In genomic region chr3:61646851-61647525, GRCh38 we compare ENCODE assay signal across 30 cellular contexts.
"Had no signal": no experiment of that assay in that cellular context is flagged by ENCODE, and none has a peak within 500 bp of the region (broad histone marks: within the 10 kb centered on the region; RNA-seq: fewer than 3 reads in every experiment).

No MANE protein-coding gene starts in this region.

- H3K4me1 Mint-ChIP-seq: naive B cell; stimulated activated memory B cell treated with anti-CD40 and anti-IgM and Interleukin-4, amounts not matched to agents 10 μg/mL and 1 μg/mL and 100 μg/mL, for 72 hours had no signal

- FAIRE-seq: colon, pancreas had no signal

- H3K9me3 ChIP-seq: pancreas, prostate gland, tibial artery, upper lobe of left lung, uterus had no signal

- H3K36me3 Mint-ChIP-seq: naive B cell; stimulated activated memory B cell treated with anti-CD40 and anti-IgM and Interleukin-4, amounts not matched to agents 10 μg/mL and 1 μg/mL and 100 μg/mL, for 72 hours had no signal

- H3K4me3 ChIP-seq: esophagus muscularis mucosa, heart right ventricle, left ventricle myocardium inferior, lower lobe of right lung, pancreas, prostate gland, spleen, tibial artery, upper lobe of left lung, uterus had no signal

- H3K4me3 Mint-ChIP-seq: dendritic cell treated with granulocyte-macrophage colony-stimulating factor and Interleukin-4, amounts not matched to agents 40 ng/mL and 50 ng/mL, for 4 days; endodermal cell; naive B cell; nephron; stimulated activated memory B cell treated with anti-CD40 and anti-IgM and Interleukin-4, amounts not matched to agents 10 μg/mL and 1 μg/mL and 100 μg/mL, for 72 hours; stimulated activated naive CD8-positive, alpha-beta T cell treated with anti-CD3 and anti-CD28 coated beads, Interleukin-15, Interleukin-2, amounts not matched to agents 100 ng/mL and 50 ng/mL, for 24 hours had no signal

- ATAC-seq: foreskin keratinocyte; lower lobe of right lung; pancreas; sciatic nerve; stimulated activated memory B cell treated with anti-CD40 and anti-IgM and Interleukin-4, amounts not matched to agents 10 μg/mL and 1 μg/mL and 100 μg/mL, for 72 hours had no signal

- H3K4me1 ChIP-seq: foreskin keratinocyte, prostate gland, uterus had no signal

- H3K27ac Mint-ChIP-seq: dendritic cell treated with granulocyte-macrophage colony-stimulating factor and Interleukin-4, amounts not matched to agents 40 ng/mL and 50 ng/mL, for 4 days; stimulated activated memory B cell treated with anti-CD40 and anti-IgM and Interleukin-4, amounts not matched to agents 10 μg/mL and 1 μg/mL and 100 μg/mL, for 72 hours; stimulated activated naive CD8-positive, alpha-beta T cell treated with anti-CD3 and anti-CD28 coated beads, Interleukin-15, Interleukin-2, amounts not matched to agents 100 ng/mL and 50 ng/mL, for 24 hours had no signal

- H3K27ac ChIP-seq: epithelial cell of prostate, foreskin keratinocyte, heart right ventricle, left ventricle myocardium inferior, lower lobe of right lung, prostate gland, spleen, tibial artery, upper lobe of left lung, uterus had no signal

- H3K36me3 ChIP-seq: esophagus muscularis mucosa, heart right ventricle, left ventricle myocardium inferior, lower lobe of right lung, pancreas, prostate gland, spleen, tibial artery, upper lobe of left lung, uterus had no signal

- H3K9me3 Mint-ChIP-seq: stimulated activated memory B cell treated with anti-CD40 and anti-IgM and Interleukin-4, amounts not matched to agents 10 μg/mL and 1 μg/mL and 100 μg/mL, for 72 hours had no signal

- H3K27me3 ChIP-seq: esophagus muscularis mucosa, foreskin keratinocyte, heart right ventricle, pancreas, spleen, tibial artery, upper lobe of left lung, uterus had no signal

- DNase-seq: cerebellar nuclear complex; effector CD4-positive, alpha-beta T cell; endodermal cell; foreskin keratinocyte; heart right ventricle; hypothalamus; left ventricle myocardium inferior; lower lobe of right lung; mesenchymal stem cell; midbrain; naive B cell; occipital lobe; pancreas; retina; spleen; stimulated activated CD4-positive, alpha-beta T cell treated with anti-CD3 and anti-CD28 coated beads, Interleukin-15, amount 100 ng/mL, for 24 hours; stimulated activated CD4-positive, alpha-beta T cell treated with anti-CD3 and anti-CD28 coated beads, Interleukin-1b, Interleukin-23, amount 100 ng/mL, for 48 hours; stimulated activated CD4-positive, alpha-beta T cell treated with anti-CD3 and anti-CD28 coated beads, Interleukin-4, amount 100 ng/mL, for 24 hours; tibial artery; upper lobe of left lung; uterus had no signal

- H3K27me3 Mint-ChIP-seq: dendritic cell treated with granulocyte-macrophage colony-stimulating factor and Interleukin-4, amounts not matched to agents 40 ng/mL and 50 ng/mL, for 4 days; naive B cell; stimulated activated memory B cell treated with anti-CD40 and anti-IgM and Interleukin-4, amounts not matched to agents 10 μg/mL and 1 μg/mL and 100 μg/mL, for 72 hours had no signal
